19 cellular contexts compared by ENCODE assay signal in the genomic region with DNA sequence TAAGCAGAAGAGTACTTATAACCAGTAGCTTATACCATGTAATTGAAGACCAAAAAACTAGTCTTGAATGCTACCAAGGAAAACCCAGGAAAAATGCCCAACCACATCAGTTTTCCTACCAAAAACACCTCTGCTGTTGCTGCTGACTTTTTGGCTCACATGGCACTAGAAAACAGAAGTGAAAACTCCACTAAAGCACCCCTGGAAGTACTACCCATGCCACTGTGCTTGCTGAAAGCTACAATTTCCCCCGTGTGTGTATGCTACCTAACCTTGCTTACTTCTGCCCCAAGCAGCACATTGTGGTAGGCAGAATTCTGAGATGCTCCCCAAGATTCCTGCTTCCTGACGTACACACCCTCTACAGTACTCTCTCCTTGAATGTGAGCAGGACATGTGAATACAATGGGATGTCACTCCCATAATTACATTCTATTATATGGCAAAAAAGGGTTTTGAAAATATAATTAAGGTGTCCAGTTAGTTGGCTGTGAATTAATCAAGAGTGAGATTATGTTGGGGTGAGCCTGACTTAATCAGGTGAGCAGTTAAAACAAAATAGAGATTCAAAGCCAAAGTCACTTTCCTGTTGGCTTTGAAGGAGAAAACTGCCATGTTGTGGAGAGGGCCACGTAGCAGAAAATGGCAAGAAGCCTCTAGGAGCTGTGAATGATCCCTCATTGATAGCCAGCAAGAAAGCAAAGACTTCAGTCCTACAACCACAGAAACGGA.
DNase-seq lines count a peak whose midpoint lies in the region; ATAC-seq, FAIRE-seq and TF ChIP-seq lines count a peak whose summit lies in the region.
"Had no signal": no experiment of that assay in that cellular context is flagged by ENCODE, and none has a peak within 500 bp of the region (broad histone marks: within the 10 kb centered on the region; RNA-seq: fewer than 3 reads in every experiment).

No MANE protein-coding gene starts in this region.

- no peaks in the 10 kb centered on the region for H3K4me1 ChIP-seq in colonic mucosa
- peaks cover 3% of the 10 kb centered on the region for H3K4me1 ChIP-seq in testis
- H3K4me1 ChIP-seq: uterus had no signal

- DNase-seq in GM12892 (ENCODE audit: insufficient read length) (no peak), colonic mucosa (no peak), testis (no peak)
- no peak for DNase-seq in naive thymus-derived CD8-positive, alpha-beta T cell
- no peak for DNase-seq in activated CD4-positive, alpha-beta T cell treated with anti-CD3 and anti-CD28 coated beads, Interleukin-2, amount 50 U/mL, for 4 hours
- DNase-seq: activated CD8-positive, alpha-beta memory T cell treated with anti-CD3 and anti-CD28 coated beads, Interleukin-2, amount 50 U/mL, for 48 hours; activated naive CD8-positive, alpha-beta T cell treated with anti-CD3 and anti-CD28 coated beads, Interleukin-2, amount 10 ng/mL, durations not matched to agents 7 days and 5 days; Calu3; caudate nucleus; head of caudate nucleus; kidney glomerular epithelial cell; NCI-H2029 treated with DMSO at 0.1 percent for 48 hours; uterus had no signal

- peak overlapping the region; percentile 28 for H3K27ac ChIP-seq in colonic mucosa
- H3K27ac ChIP-seq in testis: no peak overlapping the region
- H3K27ac ChIP-seq: SK-N-MC, uterus had no signal

- peaks cover 0 to 13% (median 5%) of the 10 kb centered on the region in 5 donors for H3K27me3 Mint-ChIP-seq in naive thymus-derived CD8-positive, alpha-beta T cell

- H3K4me3 Mint-ChIP-seq in naive thymus-derived CD8-positive, alpha-beta T cell: no peak overlapping the region
- H3K4me3 Mint-ChIP-seq: activated naive CD8-positive, alpha-beta T cell treated with anti-CD3 and anti-CD28 coated beads, Interleukin-2, amount 10 ng/mL, durations not matched to agents 7 days and 5 days; WTC11 had no signal

- peaks cover 0 to 16% (median 0%) of the 10 kb centered on the region in 4 donors for H3K4me1 Mint-ChIP-seq in naive thymus-derived CD8-positive, alpha-beta T cell
- H3K4me1 Mint-ChIP-seq: activated naive CD8-positive, alpha-beta T cell treated with anti-CD3 and anti-CD28 coated beads, Interleukin-2, amount 10 ng/mL, durations not matched to agents 7 days and 5 days had no signal

- POLR2A ChIA-PET in naive thymus-derived CD8-positive, alpha-beta T cell (lab: Charles Lee): no interaction called here

- no peak overlapping the region for H3K9ac ChIP-seq in colonic mucosa (ENCODE audit: low read depth in 2 of 2, low read length in 2 of 2)

- ATAC-seq in GM21381 (IDR thresholded peaks at IDR 0.05; ENCODE audit: unreplicated experiment) (peak; percentile 33), HG03432 (IDR thresholded peaks at IDR 0.05; ENCODE audit: unreplicated experiment) (peak; percentile 39), HG03520 (IDR thresholded peaks at IDR 0.05; ENCODE audit: unreplicated experiment) (no peak)
- no peak for ATAC-seq in naive thymus-derived CD8-positive, alpha-beta T cell
- ATAC-seq: WTC11 had no signal

- H3K9me3 ChIP-seq in colonic mucosa (no peaks in the 10 kb centered on the region), testis (no peaks in the 10 kb centered on the region)
- H3K9me3 ChIP-seq: uterus had no signal

- FAIRE-seq in GM12892 (lab: Jason Lieb, UNC): peak; percentile 56
- FAIRE-seq: endothelial cell of umbilical vein had no signal

- H3K27ac Mint-ChIP-seq in naive thymus-derived CD8-positive, alpha-beta T cell: no peak overlapping the region
- H3K27ac Mint-ChIP-seq: activated naive CD8-positive, alpha-beta T cell treated with anti-CD3 and anti-CD28 coated beads, Interleukin-2, amount 10 ng/mL, durations not matched to agents 7 days and 5 days; WTC11 had no signal

- no peak for TF ChIP-seq CTCF in colonic mucosa (IDR thresholded peaks at IDR 0.05)
- no peak for TF ChIP-seq CTCF in testis (IDR thresholded peaks at IDR 0.05)

- no peaks in the 10 kb centered on the region for H3K27me3 ChIP-seq in colonic mucosa
- H3K27me3 ChIP-seq in testis: no peaks in the 10 kb centered on the region
- H3K27me3 ChIP-seq: uterus had no signal

- no peaks in the 10 kb centered on the region for H3K36me3 Mint-ChIP-seq in naive thymus-derived CD8-positive, alpha-beta T cell
- H3K36me3 Mint-ChIP-seq: activated naive CD8-positive, alpha-beta T cell treated with anti-CD3 and anti-CD28 coated beads, Interleukin-2, amount 10 ng/mL, durations not matched to agents 7 days and 5 days; WTC11 had no signal

- H3K4me3 ChIP-seq in colonic mucosa (no peak overlapping the region), testis (no peak overlapping the region)
- H3K4me3 ChIP-seq: SK-N-MC, uterus had no signal

- TF ChIP-seq POLR2A in GM12892 (IDR thresholded peaks at IDR 0.05; ENCODE audit: low read depth, low read length): no peak
- no peak for TF ChIP-seq POLR2A in testis (IDR thresholded peaks at IDR 0.05)

- WGBS in testis, 2 donors: 84 to 88% methylated on average over 4 of the region's 4 CpGs

- H3K36me3 ChIP-seq in colonic mucosa (no peaks in the 10 kb centered on the region), testis (ENCODE audit: low read depth, missing control alignments) (no peaks in the 10 kb centered on the region)
- H3K36me3 ChIP-seq: uterus had no signal

- H3K9me3 Mint-ChIP-seq in naive thymus-derived CD8-positive, alpha-beta T cell: peaks cover 0 to 3% (median 0%) of the 10 kb centered on the region in 9 donors
- H3K9me3 Mint-ChIP-seq: activated naive CD8-positive, alpha-beta T cell treated with anti-CD3 and anti-CD28 coated beads, Interleukin-2, amount 10 ng/mL, durations not matched to agents 7 days and 5 days had no signal

- intact Hi-C loops in colonic mucosa (cut with DNase I): no loop called here
- intact Hi-C loops in testis (cut with DNase I; ENCODE audit: low total_unique reads): no loop called here

Comparison
In these comparisons a context has a peak if more than half of its experiments do, and no peak if none do; other contexts are left out.
1. ATAC-seq: peak in GM21381 (single experiment) and HG03432 (single experiment); none in naive thymus-derived CD8-positive, alpha-beta T cell (0 of 2) and HG03520 (single experiment).